In the genomic region with DNA sequence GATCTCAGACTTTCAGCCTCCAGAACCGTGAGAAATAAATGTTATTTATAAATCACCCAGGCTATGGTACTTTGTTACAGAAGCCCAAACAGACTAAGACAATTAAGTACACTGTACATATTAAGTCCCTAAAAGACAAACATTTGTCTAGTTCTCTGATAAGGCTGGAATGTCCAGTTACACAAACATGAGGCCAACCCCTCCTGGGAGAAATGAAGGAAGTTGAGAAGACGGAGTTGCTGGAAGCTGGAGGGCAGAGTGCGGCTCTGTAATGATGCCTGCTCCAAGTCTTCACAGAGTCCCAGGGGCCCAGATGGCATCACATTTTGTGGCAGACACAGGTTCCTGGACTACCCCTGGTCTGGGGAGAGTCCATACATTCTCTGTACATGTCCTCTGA, we compare ENCODE assay signal across 20 cellular contexts.
DNase-seq lines count a peak whose midpoint lies in the region; ATAC-seq lines count a peak whose summit lies in the region.
"Had no signal": no experiment of that assay in that cellular context is flagged by ENCODE, and none has a peak within 500 bp of the region (broad histone marks: within the 10 kb centered on the region; RNA-seq: fewer than 3 reads in every experiment).

No MANE protein-coding gene starts in this region.

- H3K27ac ChIP-seq in neuronal stem cell (replicated peaks; ENCODE audit: low read length): no peak overlapping the region

- H3K9ac ChIP-seq in neuronal stem cell (ENCODE audit: low read depth, low read length, poor library complexity): peak overlapping the region; percentile 13

- H3K79me1 ChIP-seq in neuronal stem cell (ENCODE audit: low read depth, low read length): no peaks in the 10 kb centered on the region

- no peaks in the 10 kb centered on the region for H3K36me3 Mint-ChIP-seq in natural killer cell treated with Interleukin-12 subunit alpha and Interleukin-12 subunit beta and Interleukin-15 and Interleukin-18, amount 100 ng/mL, for 72 hours

- no peak overlapping the region for H2AK5ac ChIP-seq in neuronal stem cell (ENCODE audit: low read depth, low read length)

- DNase-seq in HT-29 (ENCODE audit: low spot score) (peak; percentile 42), left lobe of liver (ENCODE audit: low spot score) (no peak), neuronal stem cell (ENCODE audit: low spot score) (no peak), OCI-M2 (lab: John Stamatoyannopoulos, UW; ENCODE audit: unreplicated experiment) (no peak), ACHN (no peak), superior temporal gyrus (ENCODE audit: extremely low spot score) (no peak)
- DNase-seq in natural killer cell treated with Interleukin-12 subunit alpha and Interleukin-12 subunit beta and Interleukin-15 and Interleukin-18, amount 100 ng/mL, for 72 hours (ENCODE audit: low spot score): no peak
- DNase-seq: CD4-positive, alpha-beta T cell; COR-L47; KBM-7; NCI-H1092; NCI-H1436; NCI-H187 treated with DMSO at 0.1 percent for 48 hours; NCI-H2107; NCI-H446 treated with DMSO at 0.1 percent for 48 hours; NCI-H526 treated with DMSO at 0.1 percent for 48 hours; PC-3; Right ventricle myocardium superior had no signal

- no peaks in the 10 kb centered on the region for H3K36me3 ChIP-seq in neuronal stem cell (replicated peaks in 1 of 2; ENCODE audit: control insufficient read depth in 2 of 2, insufficient read depth in 2 of 2, low read length in 2 of 2)

- peaks cover 0 to under 1% of the 10 kb centered on the region in 2 donors for H3K4me1 Mint-ChIP-seq in natural killer cell treated with Interleukin-12 subunit alpha and Interleukin-12 subunit beta and Interleukin-15 and Interleukin-18, amount 100 ng/mL, for 72 hours (ENCODE audit: low read depth in 2 of 2)

- H3K27me3 ChIP-seq in neuronal stem cell (ENCODE audit: control insufficient read depth in 3 of 3, insufficient read depth in 3 of 3, low read depth in 1 of 3, low read length in 3 of 3): peaks cover 0 to 18% (median 0%) of the 10 kb centered on the region in 3 experiments

- H3K9me3 Mint-ChIP-seq in natural killer cell treated with Interleukin-12 subunit alpha and Interleukin-12 subunit beta and Interleukin-15 and Interleukin-18, amount 100 ng/mL, for 72 hours: no peaks in the 10 kb centered on the region
- H3K9me3 Mint-ChIP-seq: CD4-positive, alpha-beta T cell; GM23338 had no signal

- no peak overlapping the region for H4K8ac ChIP-seq in neuronal stem cell (ENCODE audit: low read depth, low read length)

- no peak overlapping the region for H3K4me3 Mint-ChIP-seq in natural killer cell treated with Interleukin-12 subunit alpha and Interleukin-12 subunit beta and Interleukin-15 and Interleukin-18, amount 100 ng/mL, for 72 hours
- H3K4me3 Mint-ChIP-seq: CD4-positive, alpha-beta T cell; GM23338 had no signal

- H4K91ac ChIP-seq in neuronal stem cell (ENCODE audit: low read depth, low read length, poor library complexity): no peak overlapping the region

- H3K4me1 ChIP-seq in neuronal stem cell (ENCODE audit: control insufficient read depth in 2 of 2, insufficient read depth in 1 of 2, low read depth in 1 of 2, low read length in 2 of 2): peaks cover 8 to 14% of the 10 kb centered on the region in 2 donors

- no peak overlapping the region for H3K23ac ChIP-seq in neuronal stem cell (ENCODE audit: low read depth, low read length, poor library complexity)

- no peak overlapping the region for H3K4me2 ChIP-seq in neuronal stem cell (ENCODE audit: insufficient read depth, low read length, poor library complexity, severe bottlenecking)
- H3K4me2 ChIP-seq: GM23338 had no signal

- WGBS in neuronal stem cell (ENCODE audit: extremely low coverage in 2 of 2, insufficient read length in 2 of 2, insufficient replicate concordance in 1 of 2), 2 donors: no CpG with 5 or more reads among the region's 3 CpGs

- no peak overlapping the region for H2BK5ac ChIP-seq in neuronal stem cell (ENCODE audit: low read length)

- H2BK15ac ChIP-seq in neuronal stem cell (ENCODE audit: low read length): no peak overlapping the region

- no peak overlapping the region for H3K18ac ChIP-seq in neuronal stem cell (ENCODE audit: low read length)

- in situ Hi-C loops in ACHN (cut with HindIII; ENCODE audit: low pct_ligation_motif_present, low pct_unique_long_range_greater_than_20kb, low sequenced_read_pairs): no loop called here

- peaks cover 0 to 9% of the 10 kb centered on the region in 2 donors for H3K27me3 Mint-ChIP-seq in natural killer cell treated with Interleukin-12 subunit alpha and Interleukin-12 subunit beta and Interleukin-15 and Interleukin-18, amount 100 ng/mL, for 72 hours

- H3K27ac Mint-ChIP-seq in natural killer cell treated with Interleukin-12 subunit alpha and Interleukin-12 subunit beta and Interleukin-15 and Interleukin-18, amount 100 ng/mL, for 72 hours: no peak overlapping the region
- H3K27ac Mint-ChIP-seq: CD4-positive, alpha-beta T cell; GM23338 had no signal

- H2BK120ac ChIP-seq in neuronal stem cell (ENCODE audit: low read depth, low read length): no peak overlapping the region

- no peak overlapping the region for H3K14ac ChIP-seq in neuronal stem cell (ENCODE audit: low read length)

- ATAC-seq in left lobe of liver: peak; percentile 25
- no peak for ATAC-seq in natural killer cell treated with Interleukin-12 subunit alpha and Interleukin-12 subunit beta and Interleukin-15 and Interleukin-18, amount 100 ng/mL, for 72 hours
- ATAC-seq: GM23338, HCT116, PC-3 had no signal

- H3K4me3 ChIP-seq in neuronal stem cell (ENCODE audit: low read length in 2 of 2): no peak overlapping the region
- H3K4me3 ChIP-seq: GM23338 had no signal

- no peak overlapping the region for H2AFZ ChIP-seq in neuronal stem cell (ENCODE audit: low read length)
- H2AFZ ChIP-seq: GM23338 had no signal

- H2BK12ac ChIP-seq in neuronal stem cell (ENCODE audit: low read length): no peak overlapping the region

- H3K4ac ChIP-seq in neuronal stem cell (ENCODE audit: low read length): no peak overlapping the region

- H3K9me3 ChIP-seq in neuronal stem cell (replicated peaks in 1 of 2; ENCODE audit: control insufficient read depth in 2 of 2, insufficient read depth in 1 of 2, low read depth in 1 of 2, low read length in 2 of 2): no peaks in the 10 kb centered on the region
